In the genomic region with DNA sequence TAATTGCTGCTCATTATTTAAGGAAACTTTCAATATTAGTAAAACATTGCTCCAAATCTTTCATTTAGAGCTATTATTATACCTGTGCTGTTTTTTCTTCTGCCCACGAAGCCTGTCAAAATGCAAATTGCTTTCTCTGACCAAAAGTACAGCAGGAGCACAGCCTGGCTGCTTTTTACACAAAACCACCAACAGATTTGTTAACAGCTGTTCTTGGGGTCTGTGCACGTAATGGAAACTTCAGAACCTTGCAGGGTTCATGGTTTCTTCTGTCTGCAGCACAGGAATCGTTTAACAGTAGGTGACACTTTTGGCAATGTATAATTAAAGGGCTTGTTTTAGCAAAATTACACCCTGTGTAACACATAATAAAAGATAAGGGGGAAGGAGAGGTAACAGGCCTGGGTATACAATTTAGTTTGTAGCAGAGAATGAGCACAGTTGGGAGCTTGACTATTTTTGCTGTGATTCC, we compare ENCODE assay signal across 1 cellular context.
A peak's percentile ranks its signal among the peaks of the same experiment; 100 is the strongest.
TF ChIP-seq lines count a peak whose summit lies in the region.

No MANE protein-coding gene starts in this region.

TF ChIP-seq in GM12878, 131 proteins besides CTCF, POLR2A, EP300 and RAD21 (continued from another document and continues in another):
- TF ChIP-seq, protein P1, sequence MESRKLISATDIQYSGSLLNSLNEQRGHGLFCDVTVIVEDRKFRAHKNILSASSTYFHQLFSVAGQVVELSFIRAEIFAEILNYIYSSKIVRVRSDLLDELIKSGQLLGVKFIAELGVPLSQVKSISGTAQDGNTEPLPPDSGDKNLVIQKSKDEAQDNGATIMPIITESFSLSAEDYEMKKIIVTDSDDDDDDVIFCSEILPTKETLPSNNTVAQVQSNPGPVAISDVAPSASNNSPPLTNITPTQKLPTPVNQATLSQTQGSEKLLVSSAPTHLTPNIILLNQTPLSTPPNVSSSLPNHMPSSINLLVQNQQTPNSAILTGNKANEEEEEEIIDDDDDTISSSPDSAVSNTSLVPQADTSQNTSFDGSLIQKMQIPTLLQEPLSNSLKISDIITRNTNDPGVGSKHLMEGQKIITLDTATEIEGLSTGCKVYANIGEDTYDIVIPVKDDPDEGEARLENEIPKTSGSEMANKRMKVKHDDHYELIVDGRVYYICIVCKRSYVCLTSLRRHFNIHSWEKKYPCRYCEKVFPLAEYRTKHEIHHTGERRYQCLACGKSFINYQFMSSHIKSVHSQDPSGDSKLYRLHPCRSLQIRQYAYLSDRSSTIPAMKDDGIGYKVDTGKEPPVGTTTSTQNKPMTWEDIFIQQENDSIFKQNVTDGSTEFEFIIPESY (IDR thresholded peaks at IDR 0.05) = peak; percentile 31; the same call in 1 of the 2 replicates
- TF ChIP-seq MEF2A (IDR thresholded peaks at IDR 0.05; ENCODE audit: insufficient read depth, low read depth, low read length) (peak; percentile 98), SMAD1 (IDR thresholded peaks at IDR 0.05; ENCODE audit: low read depth, partially characterized antibody) (no peak), NFIC (IDR thresholded peaks at IDR 0.05; ENCODE audit: low read depth, low read length) (peak; percentile 99), CREB1 (IDR thresholded peaks at IDR 0.05; ENCODE audit: low read depth) (peak; percentile 88), SIX5 (IDR thresholded peaks at IDR 0.05; ENCODE audit: low read depth, low read length, severe bottlenecking) (no peak), YBX1 (IDR thresholded peaks at IDR 0.05) (no peak), SMAD5 (IDR thresholded peaks at IDR 0.05; ENCODE audit: low read depth) (no peak), RAD51 (IDR thresholded peaks at IDR 0.05) (peak; percentile 61), NFXL1 (IDR thresholded peaks at IDR 0.05; ENCODE audit: borderline replicate concordance) (no peak), CREM (IDR thresholded peaks at IDR 0.05; ENCODE audit: low read depth) (peak; percentile 94), RELA (IDR thresholded peaks at IDR 0.05; ENCODE audit: borderline replicate concordance, partially characterized antibody) (no peak), CBFB (IDR thresholded peaks at IDR 0.05; ENCODE audit: low read depth) (peak; percentile 87), WRNIP1 (IDR thresholded peaks at IDR 0.05; ENCODE audit: borderline replicate concordance, low read depth, low read length) (no peak), MTA3 (IDR thresholded peaks at IDR 0.05; ENCODE audit: borderline replicate concordance, low read length) (peak; percentile 78; the same call in 1 of the 2 replicates), BMI1 (IDR thresholded peaks at IDR 0.05; ENCODE audit: borderline replicate concordance) (peak; percentile 90), SMC3 (IDR thresholded peaks at IDR 0.05; ENCODE audit: borderline replicate concordance, low read length) (peak; percentile 27; the same call in 1 of the 2 replicates), GABPA (IDR thresholded peaks at IDR 0.05; ENCODE audit: low read depth) (peak; percentile 59), MXI1 (IDR thresholded peaks at IDR 0.05; ENCODE audit: low read depth, low read length) (peak; percentile 84), SUZ12 (IDR thresholded peaks at IDR 0.05; ENCODE audit: unreplicated experiment) (no peak), TCF7 (IDR thresholded peaks at IDR 0.05; ENCODE audit: borderline replicate concordance) (0 out of 2 replicates have a peak, but pooled peaks have one; percentile 17), POLR2AphosphoS5 (IDR thresholded peaks at IDR 0.05; ENCODE audit: low read length) (peak; percentile 51; the same call in 1 of the 2 replicates), KLF5 (IDR thresholded peaks at IDR 0.05; ENCODE audit: partially characterized antibody) (peak; percentile 86), SREBF1 (IDR thresholded peaks at IDR 0.05; ENCODE audit: low read length) (peak; percentile 64), IKZF2 (IDR thresholded peaks at IDR 0.05) (peak; percentile 95 to 96), NFYA (IDR thresholded peaks at IDR 0.05; ENCODE audit: borderline replicate concordance, low read depth, low read length) (no peak), TBL1XR1 (IDR thresholded peaks at IDR 0.05; ENCODE audit: low read depth, low read length) (peak; percentile 98), SREBF2 (IDR thresholded peaks at IDR 0.05; ENCODE audit: low read length) (no peak), SUPT20H (IDR thresholded peaks at IDR 0.05; ENCODE audit: borderline replicate concordance, control insufficient read depth, low read depth, low read length) (no peak), SIN3A (IDR thresholded peaks at IDR 0.05; ENCODE audit: low read depth, low read length) (no peak), ASH2L (IDR thresholded peaks at IDR 0.05; ENCODE audit: borderline replicate concordance, low read depth) (0 out of 2 replicates have a peak, but pooled peaks have one; percentile 43), FOXM1 (IDR thresholded peaks at IDR 0.05; ENCODE audit: low read depth, low read length) (peak; percentile 99)
- TF ChIP-seq, protein P2, sequence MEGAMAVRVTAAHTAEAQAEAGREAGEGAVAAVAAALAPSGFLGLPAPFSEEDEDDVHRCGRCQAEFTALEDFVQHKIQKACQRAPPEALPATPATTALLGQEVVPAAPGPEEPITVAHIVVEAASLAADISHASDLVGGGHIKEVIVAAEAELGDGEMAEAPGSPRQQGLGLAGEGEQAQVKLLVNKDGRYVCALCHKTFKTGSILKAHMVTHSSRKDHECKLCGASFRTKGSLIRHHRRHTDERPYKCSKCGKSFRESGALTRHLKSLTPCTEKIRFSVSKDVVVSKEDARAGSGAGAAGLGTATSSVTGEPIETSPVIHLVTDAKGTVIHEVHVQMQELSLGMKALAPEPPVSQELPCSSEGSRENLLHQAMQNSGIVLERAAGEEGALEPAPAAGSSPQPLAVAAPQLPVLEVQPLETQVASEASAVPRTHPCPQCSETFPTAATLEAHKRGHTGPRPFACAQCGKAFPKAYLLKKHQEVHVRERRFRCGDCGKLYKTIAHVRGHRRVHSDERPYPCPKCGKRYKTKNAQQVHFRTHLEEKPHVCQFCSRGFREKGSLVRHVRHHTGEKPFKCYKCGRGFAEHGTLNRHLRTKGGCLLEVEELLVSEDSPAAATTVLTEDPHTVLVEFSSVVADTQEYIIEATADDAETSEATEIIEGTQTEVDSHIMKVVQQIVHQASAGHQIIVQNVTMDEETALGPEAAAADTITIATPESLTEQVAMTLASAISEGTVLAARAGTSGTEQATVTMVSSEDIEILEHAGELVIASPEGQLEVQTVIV (IDR thresholded peaks at IDR 0.05; ENCODE audit: borderline replicate concordance, partially characterized antibody) = no peak
- TF ChIP-seq, protein P3, sequence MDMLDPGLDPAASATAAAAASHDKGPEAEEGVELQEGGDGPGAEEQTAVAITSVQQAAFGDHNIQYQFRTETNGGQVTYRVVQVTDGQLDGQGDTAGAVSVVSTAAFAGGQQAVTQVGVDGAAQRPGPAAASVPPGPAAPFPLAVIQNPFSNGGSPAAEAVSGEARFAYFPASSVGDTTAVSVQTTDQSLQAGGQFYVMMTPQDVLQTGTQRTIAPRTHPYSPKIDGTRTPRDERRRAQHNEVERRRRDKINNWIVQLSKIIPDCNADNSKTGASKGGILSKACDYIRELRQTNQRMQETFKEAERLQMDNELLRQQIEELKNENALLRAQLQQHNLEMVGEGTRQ (IDR thresholded peaks at IDR 0.05; ENCODE audit: borderline replicate concordance, low read depth, low read length) = no peak
- TF ChIP-seq, protein P4, sequence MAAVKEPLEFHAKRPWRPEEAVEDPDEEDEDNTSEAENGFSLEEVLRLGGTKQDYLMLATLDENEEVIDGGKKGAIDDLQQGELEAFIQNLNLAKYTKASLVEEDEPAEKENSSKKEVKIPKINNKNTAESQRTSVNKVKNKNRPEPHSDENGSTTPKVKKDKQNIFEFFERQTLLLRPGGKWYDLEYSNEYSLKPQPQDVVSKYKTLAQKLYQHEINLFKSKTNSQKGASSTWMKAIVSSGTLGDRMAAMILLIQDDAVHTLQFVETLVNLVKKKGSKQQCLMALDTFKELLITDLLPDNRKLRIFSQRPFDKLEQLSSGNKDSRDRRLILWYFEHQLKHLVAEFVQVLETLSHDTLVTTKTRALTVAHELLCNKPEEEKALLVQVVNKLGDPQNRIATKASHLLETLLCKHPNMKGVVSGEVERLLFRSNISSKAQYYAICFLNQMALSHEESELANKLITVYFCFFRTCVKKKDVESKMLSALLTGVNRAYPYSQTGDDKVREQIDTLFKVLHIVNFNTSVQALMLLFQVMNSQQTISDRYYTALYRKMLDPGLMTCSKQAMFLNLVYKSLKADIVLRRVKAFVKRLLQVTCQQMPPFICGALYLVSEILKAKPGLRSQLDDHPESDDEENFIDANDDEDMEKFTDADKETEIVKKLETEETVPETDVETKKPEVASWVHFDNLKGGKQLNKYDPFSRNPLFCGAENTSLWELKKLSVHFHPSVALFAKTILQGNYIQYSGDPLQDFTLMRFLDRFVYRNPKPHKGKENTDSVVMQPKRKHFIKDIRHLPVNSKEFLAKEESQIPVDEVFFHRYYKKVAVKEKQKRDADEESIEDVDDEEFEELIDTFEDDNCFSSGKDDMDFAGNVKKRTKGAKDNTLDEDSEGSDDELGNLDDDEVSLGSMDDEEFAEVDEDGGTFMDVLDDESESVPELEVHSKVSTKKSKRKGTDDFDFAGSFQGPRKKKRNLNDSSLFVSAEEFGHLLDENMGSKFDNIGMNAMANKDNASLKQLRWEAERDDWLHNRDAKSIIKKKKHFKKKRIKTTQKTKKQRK (IDR thresholded peaks at IDR 0.05; ENCODE audit: low read depth, low read length) = no peak
- TF ChIP-seq, protein P5, sequence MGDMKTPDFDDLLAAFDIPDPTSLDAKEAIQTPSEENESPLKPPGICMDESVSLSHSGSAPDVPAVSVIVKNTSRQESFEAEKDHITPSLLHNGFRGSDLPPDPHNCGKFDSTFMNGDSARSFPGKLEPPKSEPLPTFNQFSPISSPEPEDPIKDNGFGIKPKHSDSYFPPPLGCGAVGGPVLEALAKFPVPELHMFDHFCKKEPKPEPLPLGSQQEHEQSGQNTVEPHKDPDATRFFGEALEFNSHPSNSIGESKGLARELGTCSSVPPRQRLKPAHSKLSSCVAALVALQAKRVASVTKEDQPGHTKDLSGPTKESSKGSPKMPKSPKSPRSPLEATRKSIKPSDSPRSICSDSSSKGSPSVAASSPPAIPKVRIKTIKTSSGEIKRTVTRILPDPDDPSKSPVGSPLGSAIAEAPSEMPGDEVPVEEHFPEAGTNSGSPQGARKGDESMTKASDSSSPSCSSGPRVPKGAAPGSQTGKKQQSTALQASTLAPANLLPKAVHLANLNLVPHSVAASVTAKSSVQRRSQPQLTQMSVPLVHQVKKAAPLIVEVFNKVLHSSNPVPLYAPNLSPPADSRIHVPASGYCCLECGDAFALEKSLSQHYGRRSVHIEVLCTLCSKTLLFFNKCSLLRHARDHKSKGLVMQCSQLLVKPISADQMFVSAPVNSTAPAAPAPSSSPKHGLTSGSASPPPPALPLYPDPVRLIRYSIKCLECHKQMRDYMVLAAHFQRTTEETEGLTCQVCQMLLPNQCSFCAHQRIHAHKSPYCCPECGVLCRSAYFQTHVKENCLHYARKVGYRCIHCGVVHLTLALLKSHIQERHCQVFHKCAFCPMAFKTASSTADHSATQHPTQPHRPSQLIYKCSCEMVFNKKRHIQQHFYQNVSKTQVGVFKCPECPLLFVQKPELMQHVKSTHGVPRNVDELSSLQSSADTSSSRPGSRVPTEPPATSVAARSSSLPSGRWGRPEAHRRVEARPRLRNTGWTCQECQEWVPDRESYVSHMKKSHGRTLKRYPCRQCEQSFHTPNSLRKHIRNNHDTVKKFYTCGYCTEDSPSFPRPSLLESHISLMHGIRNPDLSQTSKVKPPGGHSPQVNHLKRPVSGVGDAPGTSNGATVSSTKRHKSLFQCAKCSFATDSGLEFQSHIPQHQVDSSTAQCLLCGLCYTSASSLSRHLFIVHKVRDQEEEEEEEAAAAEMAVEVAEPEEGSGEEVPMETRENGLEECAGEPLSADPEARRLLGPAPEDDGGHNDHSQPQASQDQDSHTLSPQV (IDR thresholded peaks at IDR 0.05) = peak; percentile 27; the same call in 1 of the 2 replicates
- TF ChIP-seq, protein P6, sequence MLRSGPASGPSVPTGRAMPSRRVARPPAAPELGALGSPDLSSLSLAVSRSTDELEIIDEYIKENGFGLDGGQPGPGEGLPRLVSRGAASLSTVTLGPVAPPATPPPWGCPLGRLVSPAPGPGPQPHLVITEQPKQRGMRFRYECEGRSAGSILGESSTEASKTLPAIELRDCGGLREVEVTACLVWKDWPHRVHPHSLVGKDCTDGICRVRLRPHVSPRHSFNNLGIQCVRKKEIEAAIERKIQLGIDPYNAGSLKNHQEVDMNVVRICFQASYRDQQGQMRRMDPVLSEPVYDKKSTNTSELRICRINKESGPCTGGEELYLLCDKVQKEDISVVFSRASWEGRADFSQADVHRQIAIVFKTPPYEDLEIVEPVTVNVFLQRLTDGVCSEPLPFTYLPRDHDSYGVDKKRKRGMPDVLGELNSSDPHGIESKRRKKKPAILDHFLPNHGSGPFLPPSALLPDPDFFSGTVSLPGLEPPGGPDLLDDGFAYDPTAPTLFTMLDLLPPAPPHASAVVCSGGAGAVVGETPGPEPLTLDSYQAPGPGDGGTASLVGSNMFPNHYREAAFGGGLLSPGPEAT (IDR thresholded peaks at IDR 0.05; ENCODE audit: low read depth) = peak; percentile 91; the same call in 1 of the 2 replicates
- TF ChIP-seq, protein P7, sequence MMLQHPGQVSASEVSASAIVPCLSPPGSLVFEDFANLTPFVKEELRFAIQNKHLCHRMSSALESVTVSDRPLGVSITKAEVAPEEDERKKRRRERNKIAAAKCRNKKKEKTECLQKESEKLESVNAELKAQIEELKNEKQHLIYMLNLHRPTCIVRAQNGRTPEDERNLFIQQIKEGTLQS (IDR thresholded peaks at IDR 0.05; ENCODE audit: borderline replicate concordance, extremely low read depth, low read depth, low read length) = no peak
- TF ChIP-seq, protein P8, sequence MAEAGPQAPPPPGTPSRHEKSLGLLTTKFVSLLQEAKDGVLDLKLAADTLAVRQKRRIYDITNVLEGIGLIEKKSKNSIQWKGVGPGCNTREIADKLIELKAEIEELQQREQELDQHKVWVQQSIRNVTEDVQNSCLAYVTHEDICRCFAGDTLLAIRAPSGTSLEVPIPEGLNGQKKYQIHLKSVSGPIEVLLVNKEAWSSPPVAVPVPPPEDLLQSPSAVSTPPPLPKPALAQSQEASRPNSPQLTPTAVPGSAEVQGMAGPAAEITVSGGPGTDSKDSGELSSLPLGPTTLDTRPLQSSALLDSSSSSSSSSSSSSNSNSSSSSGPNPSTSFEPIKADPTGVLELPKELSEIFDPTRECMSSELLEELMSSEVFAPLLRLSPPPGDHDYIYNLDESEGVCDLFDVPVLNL (IDR thresholded peaks at IDR 0.05; ENCODE audit: low read depth, low read length) = no peak
- TF ChIP-seq, protein P9, sequence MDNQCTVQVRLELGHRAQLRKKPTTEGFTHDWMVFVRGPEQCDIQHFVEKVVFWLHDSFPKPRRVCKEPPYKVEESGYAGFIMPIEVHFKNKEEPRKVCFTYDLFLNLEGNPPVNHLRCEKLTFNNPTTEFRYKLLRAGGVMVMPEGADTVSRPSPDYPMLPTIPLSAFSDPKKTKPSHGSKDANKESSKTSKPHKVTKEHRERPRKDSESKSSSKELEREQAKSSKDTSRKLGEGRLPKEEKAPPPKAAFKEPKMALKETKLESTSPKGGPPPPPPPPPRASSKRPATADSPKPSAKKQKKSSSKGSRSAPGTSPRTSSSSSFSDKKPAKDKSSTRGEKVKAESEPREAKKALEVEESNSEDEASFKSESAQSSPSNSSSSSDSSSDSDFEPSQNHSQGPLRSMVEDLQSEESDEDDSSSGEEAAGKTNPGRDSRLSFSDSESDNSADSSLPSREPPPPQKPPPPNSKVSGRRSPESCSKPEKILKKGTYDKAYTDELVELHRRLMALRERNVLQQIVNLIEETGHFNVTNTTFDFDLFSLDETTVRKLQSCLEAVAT (IDR thresholded peaks at IDR 0.05) = peak; percentile 82
